In genomic region chr11:67085617-67086016, GRCh38 we compare ENCODE assay signal across 30 cellular contexts. TPM values are rescaled to one million over a fixed set of nuclear protein-coding genes. Genes with fewer than 3 reads are reported as not detected.
"Had no signal": no experiment of that assay in that cellular context is flagged by ENCODE, and none has a peak within 500 bp of the region (broad histone marks: within the 10 kb centered on the region; RNA-seq: fewer than 3 reads in every experiment).

No MANE protein-coding gene starts in this region.

- H3K27ac ChIP-seq: ascending aorta, cardiac muscle cell, VCaP had no signal

- ATAC-seq: activated CD8-positive, alpha-beta memory T cell treated with anti-CD3 and anti-CD28 coated beads, Interleukin-2, amount 10 ng/mL, durations not matched to agents 7 days and 5 days; activated CD8-positive, alpha-beta T cell treated with anti-CD3 and anti-CD28 coated beads, Interleukin-2, amount 10 ng/mL, durations not matched to agents 7 days and 5 days; activated naive CD8-positive, alpha-beta T cell treated with anti-CD3 and anti-CD28 coated beads, Interleukin-2, amount 50 U/mL, for 24 hours had no signal

- FAIRE-seq: bronchial epithelial cell, TTC549 had no signal

- H3K4me3 ChIP-seq: ascending aorta, cardiac muscle cell had no signal

- H3K36me3 ChIP-seq: ascending aorta, cardiac muscle cell had no signal

- H3K9me3 ChIP-seq: ascending aorta had no signal

- H3K27me3 ChIP-seq: ascending aorta, cardiac muscle cell had no signal

- DNase-seq: activated B cell treated with CpG ODN at 0.5 μM for 24 hours; activated CD4-positive, alpha-beta memory T cell treated with anti-CD3 and anti-CD28 coated beads, Interleukin-2, amount 10 ng/mL, durations not matched to agents 7 days and 5 days; activated CD4-positive, alpha-beta T cell treated with anti-CD3 and anti-CD28 coated beads for 4 hours; activated CD4-positive, alpha-beta T cell treated with anti-CD3 and anti-CD28 coated beads, Interleukin-2, amount 10 ng/mL, durations not matched to agents 7 days and 5 days; activated CD4-positive, alpha-beta T cell treated with anti-CD3 and anti-CD28 coated beads, Interleukin-2, amount 50 U/mL, for 48 hours; activated CD4-positive, CD25-positive, alpha-beta regulatory T cell treated with anti-CD3 and anti-CD28 coated beads, Interleukin-2, amount 50 U/mL, for 72 hours; activated CD8-positive, alpha-beta memory T cell treated with anti-CD3 and anti-CD28 coated beads for 24 hours; activated CD8-positive, alpha-beta memory T cell treated with anti-CD3 and anti-CD28 coated beads, Interleukin-2, amount 10 ng/mL, durations not matched to agents 7 days and 5 days; activated CD8-positive, alpha-beta memory T cell treated with anti-CD3 and anti-CD28 coated beads, Interleukin-2, amount 50 U/mL, for 48 hours; activated CD8-positive, alpha-beta T cell treated with anti-CD3 and anti-CD28 coated beads, Interleukin-2, amount 10 ng/mL, durations not matched to agents 7 days and 5 days; activated effector memory CD4-positive, alpha-beta T cell treated with Interleukin-2 at 50 U/mL for 16 hours; activated gamma-delta T cell; activated naive CD4-positive, alpha-beta T cell treated with anti-CD3 and anti-CD28 coated beads, Interleukin-2, amount 10 ng/mL, durations not matched to agents 7 days and 5 days; activated naive CD4-positive, alpha-beta T cell treated with Interleukin-2 at 50 U/mL for 16 hours; activated naive CD8-positive, alpha-beta T cell treated with anti-CD3 and anti-CD28 coated beads, Interleukin-2, amount 10 ng/mL, durations not matched to agents 7 days and 5 days; activated naive CD8-positive, alpha-beta T cell treated with anti-CD3 and anti-CD28 coated beads, Interleukin-2, amount 50 U/mL, for 24 hours; activated T-cell treated with anti-CD3 and anti-CD28 coated beads, Interleukin-2, amount 50 U/mL, for 24 hours; activated T-cell treated with anti-CD3 and anti-CD28 coated beads, Interleukin-2, amount 50 U/mL, for 48 hours; amygdala; anterior cingulate cortex; caudate nucleus; cerebellar nuclear complex; T-helper 1 cell; T-helper 2 cell; T-helper 9 cell had no signal

RNA-seq across cellular contexts. Expression of gene RHOD, which starts 29.0 kb away (rescaled TPM):
- total RNA-seq: activated B cell treated with CpG ODN at 0.5 μM for 24 hours; activated CD8-positive, alpha-beta T cell treated with anti-CD3 and anti-CD28 coated beads, Interleukin-2, amount 10 ng/mL, durations not matched to agents 7 days and 5 days had no signal
